ENCODE assay signal across 1 cellular context in genomic region chr7:77415822-77416620, GRCh38.
A peak's percentile ranks its signal among the peaks of the same experiment; 100 is the strongest.
TF ChIP-seq lines count a peak whose summit lies in the region.

A gene with protein sequence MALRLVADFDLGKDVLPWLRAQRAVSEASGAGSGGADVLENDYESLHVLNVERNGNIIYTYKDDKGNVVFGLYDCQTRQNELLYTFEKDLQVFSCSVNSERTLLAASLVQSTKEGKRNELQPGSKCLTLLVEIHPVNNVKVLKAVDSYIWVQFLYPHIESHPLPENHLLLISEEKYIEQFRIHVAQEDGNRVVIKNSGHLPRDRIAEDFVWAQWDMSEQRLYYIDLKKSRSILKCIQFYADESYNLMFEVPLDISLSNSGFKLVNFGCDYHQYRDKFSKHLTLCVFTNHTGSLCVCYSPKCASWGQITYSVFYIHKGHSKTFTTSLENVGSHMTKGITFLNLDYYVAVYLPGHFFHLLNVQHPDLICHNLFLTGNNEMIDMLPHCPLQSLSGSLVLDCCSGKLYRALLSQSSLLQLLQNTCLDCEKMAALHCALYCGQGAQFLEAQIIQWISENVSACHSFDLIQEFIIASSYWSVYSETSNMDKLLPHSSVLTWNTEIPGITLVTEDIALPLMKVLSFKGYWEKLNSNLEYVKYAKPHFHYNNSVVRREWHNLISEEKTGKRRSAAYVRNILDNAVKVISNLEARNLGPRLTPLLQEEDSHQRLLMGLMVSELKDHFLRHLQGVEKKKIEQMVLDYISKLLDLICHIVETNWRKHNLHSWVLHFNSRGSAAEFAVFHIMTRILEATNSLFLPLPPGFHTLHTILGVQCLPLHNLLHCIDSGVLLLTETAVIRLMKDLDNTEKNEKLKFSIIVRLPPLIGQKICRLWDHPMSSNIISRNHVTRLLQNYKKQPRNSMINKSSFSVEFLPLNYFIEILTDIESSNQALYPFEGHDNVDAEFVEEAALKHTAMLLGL (minus strand): TSS chr7:77416349. CDS start chr7:77416321, 28 bp downstream.

TF ChIP-seq in A549, 52 proteins besides CTCF, POLR2A, EP300 and RAD21 (continued from another document):
- TF ChIP-seq, protein P1, sequence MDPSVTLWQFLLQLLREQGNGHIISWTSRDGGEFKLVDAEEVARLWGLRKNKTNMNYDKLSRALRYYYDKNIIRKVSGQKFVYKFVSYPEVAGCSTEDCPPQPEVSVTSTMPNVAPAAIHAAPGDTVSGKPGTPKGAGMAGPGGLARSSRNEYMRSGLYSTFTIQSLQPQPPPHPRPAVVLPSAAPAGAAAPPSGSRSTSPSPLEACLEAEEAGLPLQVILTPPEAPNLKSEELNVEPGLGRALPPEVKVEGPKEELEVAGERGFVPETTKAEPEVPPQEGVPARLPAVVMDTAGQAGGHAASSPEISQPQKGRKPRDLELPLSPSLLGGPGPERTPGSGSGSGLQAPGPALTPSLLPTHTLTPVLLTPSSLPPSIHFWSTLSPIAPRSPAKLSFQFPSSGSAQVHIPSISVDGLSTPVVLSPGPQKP (IDR thresholded peaks at IDR 0.05; ENCODE audit: low read depth, low read length): no peak
- no peak for TF ChIP-seq HOXA7 (CRISPR knock-in tag; IDR thresholded peaks at IDR 0.05)
- no peak for TF ChIP-seq RARB (CRISPR knock-in tag; IDR thresholded peaks at IDR 0.05)
- TF ChIP-seq HOXB13 (CRISPR knock-in tag; IDR thresholded peaks at IDR 0.05; ENCODE audit: low read depth): no peak
- TF ChIP-seq CEBPB (IDR thresholded peaks at IDR 0.05): no peak
- no peak for TF ChIP-seq RNF2 (IDR thresholded peaks at IDR 0.05; ENCODE audit: borderline replicate concordance, low read depth)
- 0 out of 2 replicates have a peak, but pooled peaks have one; percentile 87 for TF ChIP-seq PHF8 (IDR thresholded peaks at IDR 0.05; ENCODE audit: borderline replicate concordance, low read depth)
- TF ChIP-seq MYC (IDR thresholded peaks at IDR 0.05; ENCODE audit: borderline replicate concordance, low read length): no peak
- no peak for TF ChIP-seq RFX5 (IDR thresholded peaks at IDR 0.05)
- no peak for TF ChIP-seq CBX2 (IDR thresholded peaks at IDR 0.05; ENCODE audit: borderline replicate concordance, low read depth)
- peak; percentile 24; the same call in 2 of the 3 replicates for TF ChIP-seq SMC3 (IDR thresholded peaks at IDR 0.05)
- no peak for TF ChIP-seq SREBF2 (IDR thresholded peaks at IDR 0.05)
- TF ChIP-seq JUN (IDR thresholded peaks at IDR 0.05): peak; percentile 64 to 70; a peak in 3 of 5 replicates
- no peak for TF ChIP-seq NR3C1 (IDR thresholded peaks at IDR 0.05)
- TF ChIP-seq JUNB (IDR thresholded peaks at IDR 0.05): no peak
- no peak for TF ChIP-seq FOSL2 (IDR thresholded peaks at IDR 0.05)
- TF ChIP-seq FOSL2 (CRISPR knock-in tag; IDR thresholded peaks at IDR 0.05): no peak
- TF ChIP-seq, protein P2, sequence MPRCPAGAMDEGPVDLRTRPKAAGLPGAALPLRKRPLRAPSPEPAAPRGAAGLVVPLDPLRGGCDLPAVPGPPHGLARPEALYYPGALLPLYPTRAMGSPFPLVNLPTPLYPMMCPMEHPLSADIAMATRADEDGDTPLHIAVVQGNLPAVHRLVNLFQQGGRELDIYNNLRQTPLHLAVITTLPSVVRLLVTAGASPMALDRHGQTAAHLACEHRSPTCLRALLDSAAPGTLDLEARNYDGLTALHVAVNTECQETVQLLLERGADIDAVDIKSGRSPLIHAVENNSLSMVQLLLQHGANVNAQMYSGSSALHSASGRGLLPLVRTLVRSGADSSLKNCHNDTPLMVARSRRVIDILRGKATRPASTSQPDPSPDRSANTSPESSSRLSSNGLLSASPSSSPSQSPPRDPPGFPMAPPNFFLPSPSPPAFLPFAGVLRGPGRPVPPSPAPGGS (IDR thresholded peaks at IDR 0.05): peak; percentile 43; the same call in 1 of the 3 replicates
- TF ChIP-seq FOSB (CRISPR knock-in tag; IDR thresholded peaks at IDR 0.05): no peak
- TF ChIP-seq CHD4 (IDR thresholded peaks at IDR 0.05; ENCODE audit: borderline replicate concordance): no peak
- TF ChIP-seq HOXB5 (CRISPR knock-in tag; IDR thresholded peaks at IDR 0.05): no peak
- TF ChIP-seq EHMT2 (IDR thresholded peaks at IDR 0.05; ENCODE audit: low read depth): no peak
- TF ChIP-seq MAFK (IDR thresholded peaks at IDR 0.05; ENCODE audit: partially characterized antibody): no peak
- TF ChIP-seq, protein P3, sequence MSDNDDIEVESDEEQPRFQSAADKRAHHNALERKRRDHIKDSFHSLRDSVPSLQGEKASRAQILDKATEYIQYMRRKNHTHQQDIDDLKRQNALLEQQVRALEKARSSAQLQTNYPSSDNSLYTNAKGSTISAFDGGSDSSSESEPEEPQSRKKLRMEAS (IDR thresholded peaks at IDR 0.05): peak; percentile 55
- TF ChIP-seq ESRRA (IDR thresholded peaks at IDR 0.05; ENCODE audit: borderline replicate concordance, low read length): no peak
TF ChIP-seq in A549: peak in this region for 7.
